In the genomic region with DNA sequence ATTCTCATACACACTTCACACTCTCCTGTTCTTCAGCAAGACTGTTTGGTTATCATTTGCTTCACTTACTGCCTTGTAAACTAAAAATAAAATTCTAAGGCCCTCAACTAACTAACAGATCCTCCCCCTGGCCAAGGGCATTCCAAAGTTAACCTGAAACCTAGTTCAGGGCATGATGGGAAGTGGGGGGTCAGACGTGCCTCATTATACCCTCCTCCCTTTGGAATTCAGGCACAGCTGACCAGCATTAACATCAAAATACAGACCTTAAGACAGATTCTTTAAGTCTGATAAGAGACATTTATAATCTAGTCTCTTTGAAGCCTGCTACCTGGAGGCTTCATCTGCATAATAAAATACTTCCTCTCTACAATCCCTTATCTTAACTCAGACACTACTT, we compare ENCODE assay signal across 20 cellular contexts.
"Had no signal": no experiment of that assay in that cellular context is flagged by ENCODE, and none has a peak within 500 bp of the region (broad histone marks: within the 10 kb centered on the region; RNA-seq: fewer than 3 reads in every experiment).

No MANE protein-coding gene starts in this region.

- H3K27ac Mint-ChIP-seq: naive thymus-derived CD8-positive, alpha-beta T cell; stimulated activated naive B cell treated with anti-CD40 and anti-IgM and Interleukin-4, amounts not matched to agents 10 μg/mL and 1 μg/mL and 100 μg/mL, for 72 hours; stimulated activated naive CD8-positive, alpha-beta T cell treated with anti-CD3 and anti-CD28 coated beads, Interleukin-15, amount 100 ng/mL, for 72 hours had no signal

- H3K4me1 ChIP-seq: foreskin keratinocyte, right atrium auricular region, sigmoid colon, testis, tibial nerve, upper lobe of right lung, vagina had no signal

- H3K4me3 Mint-ChIP-seq: naive thymus-derived CD8-positive, alpha-beta T cell; stimulated activated naive B cell treated with anti-CD40 and anti-IgM and Interleukin-4, amounts not matched to agents 10 μg/mL and 1 μg/mL and 100 μg/mL, for 72 hours; stimulated activated naive CD8-positive, alpha-beta T cell treated with anti-CD3 and anti-CD28 coated beads, Interleukin-15, amount 100 ng/mL, for 72 hours had no signal

- H3K36me3 Mint-ChIP-seq: naive thymus-derived CD8-positive, alpha-beta T cell; stimulated activated naive B cell treated with anti-CD40 and anti-IgM and Interleukin-4, amounts not matched to agents 10 μg/mL and 1 μg/mL and 100 μg/mL, for 72 hours had no signal

- H3K36me3 ChIP-seq: right atrium auricular region, sigmoid colon, tibial nerve, upper lobe of right lung, vagina had no signal

- H3K4me3 ChIP-seq: mucosa of descending colon, right atrium auricular region, sigmoid colon, skin epidermis, testis, tibial nerve, upper lobe of right lung, vagina had no signal

- H3K27ac ChIP-seq: foreskin keratinocyte, right atrium auricular region, sigmoid colon, skin epidermis, testis, tibial nerve, upper lobe of right lung, vagina had no signal

- H3K4me1 Mint-ChIP-seq: naive thymus-derived CD8-positive, alpha-beta T cell; stimulated activated naive B cell treated with anti-CD40 and anti-IgM and Interleukin-4, amounts not matched to agents 10 μg/mL and 1 μg/mL and 100 μg/mL, for 72 hours; stimulated activated naive CD8-positive, alpha-beta T cell treated with anti-CD3 and anti-CD28 coated beads, Interleukin-15, amount 100 ng/mL, for 72 hours had no signal

- H3K9me3 ChIP-seq: mucosa of descending colon, sigmoid colon, testis, tibial nerve, upper lobe of right lung, vagina had no signal

- H3K27me3 ChIP-seq: foreskin keratinocyte, right atrium auricular region, sigmoid colon, testis, tibial nerve, upper lobe of right lung, vagina had no signal

- H3K27me3 Mint-ChIP-seq: naive thymus-derived CD8-positive, alpha-beta T cell; stimulated activated naive B cell treated with anti-CD40 and anti-IgM and Interleukin-4, amounts not matched to agents 10 μg/mL and 1 μg/mL and 100 μg/mL, for 72 hours; stimulated activated naive CD8-positive, alpha-beta T cell treated with anti-CD3 and anti-CD28 coated beads, Interleukin-15, amount 100 ng/mL, for 72 hours had no signal

- DNase-seq: dermis blood vessel endothelial cell; erythroblast; foreskin keratinocyte; hippocampal formation; kidney; left cardiac atrium; mucosa of descending colon; naive thymus-derived CD8-positive, alpha-beta T cell; posterior cingulate gyrus; sigmoid colon; stimulated activated CD4-positive, alpha-beta T cell treated with anti-CD3 and anti-CD28 coated beads, Interleukin-2, amount 100 ng/mL, for 24 hours; stimulated activated CD4-positive, alpha-beta T cell treated with anti-CD3 and anti-CD28 coated beads, Interleukin-4, amount 100 ng/mL, for 4 hours; stimulated activated naive B cell treated with anti-CD40 and anti-IgM and Interleukin-4, amounts not matched to agents 10 μg/mL and 1 μg/mL and 100 μg/mL, for 72 hours; stimulated activated naive CD8-positive, alpha-beta T cell treated with anti-CD3 and anti-CD28 coated beads, Interleukin-15, amount 100 ng/mL, for 72 hours; testis; upper lobe of right lung had no signal

- ATAC-seq: foreskin keratinocyte; left cardiac atrium; mucosa of descending colon; naive thymus-derived CD8-positive, alpha-beta T cell; stimulated activated naive B cell treated with anti-CD40 and anti-IgM and Interleukin-4, amounts not matched to agents 10 μg/mL and 1 μg/mL and 100 μg/mL, for 72 hours; stimulated activated naive CD8-positive, alpha-beta T cell treated with anti-CD3 and anti-CD28 coated beads, Interleukin-15, amount 100 ng/mL, for 72 hours; upper lobe of right lung had no signal
